10 cellular contexts compared by ENCODE assay signal in genomic region chr9:115008536-115008935, GRCh38.
DNase-seq lines count a peak whose midpoint lies in the region; ATAC-seq and TF ChIP-seq lines count a peak whose summit lies in the region.
"Had no signal": no experiment of that assay in that cellular context is flagged by ENCODE, and none has a peak within 500 bp of the region (broad histone marks: within the 10 kb centered on the region; RNA-seq: fewer than 3 reads in every experiment).

No MANE protein-coding gene starts in this region.

- H2AFZ ChIP-seq in neural progenitor cell (replicated peaks): no peak overlapping the region

- no peak for TF ChIP-seq CTCF in neural progenitor cell (IDR thresholded peaks at IDR 0.05)

- H3K79me2 ChIP-seq in neural progenitor cell (ENCODE audit: low read depth): no peaks in the 10 kb centered on the region

- ATAC-seq in GM19395 (IDR thresholded peaks at IDR 0.05; ENCODE audit: unreplicated experiment) (no peak), GM21737 (IDR thresholded peaks at IDR 0.05; ENCODE audit: unreplicated experiment) (no peak)

- no peaks in the 10 kb centered on the region for H3K36me3 Mint-ChIP-seq in T-helper 2 cell treated with Interferon-gamma antibody and Interleukin-4, amounts not matched to agents 5 μg/mL and 100 μg/mL, for 36 hours (ENCODE audit: low read depth)
- no peaks in the 10 kb centered on the region for H3K36me3 Mint-ChIP-seq in neural progenitor cell

- DNase-seq in T-helper 2 cell treated with Interferon-gamma antibody and Interleukin-4, amounts not matched to agents 5 μg/mL and 100 μg/mL, for 36 hours (ENCODE audit: low spot score): peak; percentile 52
- DNase-seq in T-helper 2 cell: no peak
- DNase-seq in MG63: peak; percentile 80
- DNase-seq in astrocyte of the hippocampus (ENCODE audit: low read depth, low spot score): peak; percentile 92
- DNase-seq in neural progenitor cell (ENCODE audit: low spot score): peak; percentile 15
- DNase-seq in HT-29 (ENCODE audit: low spot score): no peak
- DNase-seq: heart right ventricle had no signal

- H4K20me1 ChIP-seq in neural progenitor cell (ENCODE audit: low read depth): no peaks in the 10 kb centered on the region

- H3K27ac Mint-ChIP-seq in T-helper 2 cell treated with Interferon-gamma antibody and Interleukin-4, amounts not matched to agents 5 μg/mL and 100 μg/mL, for 36 hours: no peak overlapping the region
- H3K27ac Mint-ChIP-seq in neural progenitor cell: no peak overlapping the region
- H3K27ac Mint-ChIP-seq: B cell had no signal

- H3K4me3 ChIP-seq in MG63 (no peak overlapping the region), neural progenitor cell (no peak overlapping the region)
- H3K4me3 ChIP-seq: heart right ventricle had no signal

- no peak overlapping the region for H3K27ac ChIP-seq in neural progenitor cell
- H3K27ac ChIP-seq: heart right ventricle had no signal

- no peaks in the 10 kb centered on the region for H3F3A ChIP-seq in neural progenitor cell (ENCODE audit: low read depth)

- peaks cover 8% of the 10 kb centered on the region for H3K4me1 ChIP-seq in neural progenitor cell

- H3K9me3 Mint-ChIP-seq in T-helper 2 cell treated with Interferon-gamma antibody and Interleukin-4, amounts not matched to agents 5 μg/mL and 100 μg/mL, for 36 hours: no peaks in the 10 kb centered on the region
- no peaks in the 10 kb centered on the region for H3K9me3 Mint-ChIP-seq in neural progenitor cell

- peaks cover 14% of the 10 kb centered on the region for H3K27me3 Mint-ChIP-seq in T-helper 2 cell treated with Interferon-gamma antibody and Interleukin-4, amounts not matched to agents 5 μg/mL and 100 μg/mL, for 36 hours (ENCODE audit: low read depth)
- no peaks in the 10 kb centered on the region for H3K27me3 Mint-ChIP-seq in neural progenitor cell (ENCODE audit: insufficient read depth, low read depth)

- H3K4me1 Mint-ChIP-seq in T-helper 2 cell treated with Interferon-gamma antibody and Interleukin-4, amounts not matched to agents 5 μg/mL and 100 μg/mL, for 36 hours (ENCODE audit: low read depth): peaks cover 27% of the 10 kb centered on the region
- H3K4me1 Mint-ChIP-seq in neural progenitor cell: peaks cover 4% of the 10 kb centered on the region
- H3K4me1 Mint-ChIP-seq: B cell had no signal

- H3K9me3 ChIP-seq in MG63: no peaks in the 10 kb centered on the region
- no peaks in the 10 kb centered on the region for H3K9me3 ChIP-seq in neural progenitor cell (ENCODE audit: low read depth)

- no peak overlapping the region for H3K4me2 ChIP-seq in neural progenitor cell

- no peak overlapping the region for H3K9ac ChIP-seq in neural progenitor cell

- H3K27me3 ChIP-seq in MG63: no peaks in the 10 kb centered on the region
- no peaks in the 10 kb centered on the region for H3K27me3 ChIP-seq in neural progenitor cell

- no peaks in the 10 kb centered on the region for H3K36me3 ChIP-seq in MG63
- no peaks in the 10 kb centered on the region for H3K36me3 ChIP-seq in neural progenitor cell
- H3K36me3 ChIP-seq: heart right ventricle had no signal

- H3K4me3 Mint-ChIP-seq in T-helper 2 cell treated with Interferon-gamma antibody and Interleukin-4, amounts not matched to agents 5 μg/mL and 100 μg/mL, for 36 hours: no peak overlapping the region
- no peak overlapping the region for H3K4me3 Mint-ChIP-seq in neural progenitor cell
- H3K4me3 Mint-ChIP-seq: B cell had no signal

Comparison
In these comparisons a context has a peak if more than half of its experiments do, and no peak if none do; other contexts are left out.
1. DNase-seq: peak in T-helper 2 cell treated with Interferon-gamma antibody and Interleukin-4, amounts not matched to agents 5 μg/mL and 100 μg/mL, for 36 hours (single experiment), MG63 (single experiment), astrocyte of the hippocampus (single experiment) and neural progenitor cell (single experiment); none in T-helper 2 cell (0 of 5) and HT-29 (single experiment).